ENCODE assay signal across 8 cellular contexts in the genomic region with DNA sequence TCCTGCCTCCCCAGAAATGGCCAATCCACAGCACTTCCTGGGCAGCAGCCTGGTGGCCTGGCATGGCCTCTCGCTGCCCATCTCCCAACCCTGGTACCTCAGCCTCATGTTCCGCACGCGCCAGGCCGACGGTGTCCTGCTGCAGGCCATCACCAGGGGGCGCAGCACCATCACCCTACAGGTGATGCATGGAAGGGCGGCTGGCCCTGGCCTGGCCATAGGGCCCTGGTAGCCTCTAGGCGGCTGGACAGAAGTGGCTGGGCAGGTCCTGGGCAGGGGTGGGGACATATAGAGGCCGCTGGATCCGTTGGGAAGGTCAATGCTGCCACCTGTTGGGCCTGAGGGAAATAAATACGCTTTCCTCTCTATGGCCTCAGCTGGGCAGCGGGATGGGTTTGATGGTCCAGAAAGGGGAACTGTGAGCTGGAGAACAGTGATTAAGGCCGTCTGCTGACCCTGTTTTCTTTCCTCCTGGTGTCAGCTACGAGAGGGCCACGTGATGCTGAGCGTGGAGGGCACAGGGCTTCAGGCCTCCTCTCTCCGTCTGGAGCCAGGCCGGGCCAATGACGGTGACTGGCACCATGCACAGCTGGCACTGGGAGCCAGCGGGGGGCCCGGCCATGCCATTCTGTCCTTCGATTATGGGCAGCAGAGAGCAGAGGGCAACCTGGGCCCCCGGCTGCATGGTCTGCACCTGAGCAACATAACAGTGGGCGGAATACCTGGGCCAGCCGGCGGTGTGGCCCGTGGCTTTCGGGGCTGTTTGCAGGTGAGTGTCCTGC. TPM values are rescaled to one million over a fixed set of nuclear protein-coding genes. Genes with fewer than 3 reads are reported as not detected.
DNase-seq lines count a peak whose midpoint lies in the region; ATAC-seq, FAIRE-seq and TF ChIP-seq lines count a peak whose summit lies in the region.

No MANE protein-coding gene starts in this region.

- H3K27me3 ChIP-seq in ACC112 (ENCODE audit: insufficient read depth, low read length) (no peaks in the 10 kb centered on the region), ovary (no peaks in the 10 kb centered on the region), tibial artery (no peaks in the 10 kb centered on the region)

- WGBS in ovary, 3 donors = 49 to 58% (median 53%) methylated on average over 23 to 29 of the region's 29 CpGs

- H3K4me3 ChIP-seq in ACC112 (ENCODE audit: low read depth, low read length) (no peak overlapping the region), ovary (no peak overlapping the region), tibial artery (no peak overlapping the region)

- FAIRE-seq in frontal cortex (lab: Jason Lieb, UNC) = no peak

- ATAC-seq in GM18511 (IDR thresholded peaks at IDR 0.05; ENCODE audit: unreplicated experiment) (peak; percentile 85), HG03565 (IDR thresholded peaks at IDR 0.05; ENCODE audit: unreplicated experiment) (peak; percentile 49), SK-N-SH treated with all-trans-retinoic acid at 6 μM for 48 hours (peak; percentile 96)

- H3K79me2 ChIP-seq in ACC112 (ENCODE audit: control insufficient read depth, insufficient read depth, low read length, unreplicated experiment) = no peaks in the 10 kb centered on the region

- H3K4me1 ChIP-seq in ACC112 (ENCODE audit: control insufficient read depth, insufficient read depth, low read length, unreplicated experiment) (no peaks in the 10 kb centered on the region), ovary (ENCODE audit: insufficient read depth) (no peaks in the 10 kb centered on the region), tibial artery (peaks cover 0 to 15% (median 3%) of the 10 kb centered on the region in 4 donors)

- no peaks in the 10 kb centered on the region for H3K36me3 ChIP-seq in ACC112 (ENCODE audit: insufficient read depth, low read length)
- no peaks in the 10 kb centered on the region for H3K36me3 ChIP-seq in ovary
- peaks cover 0 to 53% (median 4%) of the 10 kb centered on the region in 3 donors for H3K36me3 ChIP-seq in tibial artery

- H3K27ac ChIP-seq in ACC112 (ENCODE audit: low read depth, low read length) = no peak overlapping the region
- no peak overlapping the region for H3K27ac ChIP-seq in ovary
- H3K27ac ChIP-seq in tibial artery = no peak overlapping the region

- intact Hi-C loops in ovary (cut with DNase I) = loop anchor here in 3 of 4 donors (5.0 to 10.0 kb wide), 4 partner anchors 134 to 271 kb away; a partner anchor contains a TSS
- intact Hi-C loops in tibial artery (cut with DNase I; ENCODE audit: low total_unique reads) = loop anchor here (10.0 kb wide), 1 partner anchor 221 kb away; a partner anchor contains a TSS

- TF ChIP-seq CTCF in ovary (IDR thresholded peaks at IDR 0.05) (peak; percentile 76 to 98 (median 94)), tibial artery (IDR thresholded peaks at IDR 0.05) (peak; percentile 94 to 99)

- H2AFZ ChIP-seq in ACC112 (ENCODE audit: low read length, unreplicated experiment) = peak overlapping the region; percentile 4

- TF ChIP-seq POLR2A in ovary (IDR thresholded peaks at IDR 0.05) = no peak

- no peak for TF ChIP-seq EP300 in ovary (IDR thresholded peaks at IDR 0.05)

- H3K9me3 ChIP-seq in ovary (no peaks in the 10 kb centered on the region), tibial artery (no peaks in the 10 kb centered on the region)

- peak; percentile 81 for DNase-seq in activated naive CD4-positive, alpha-beta T cell treated with Interleukin-2 at 50 U/mL for 16 hours
- DNase-seq in frontal cortex (ENCODE audit: low spot score in 2 of 2) (peak; percentile 79 to 83), ovary (peak; percentile 62 to 86 (median 79)), tibial artery (peak; percentile 79 to 86)

TF ChIP-seq in SK-N-SH treated with all-trans-retinoic acid at 6 μM for 48 hours, 23 proteins besides CTCF, POLR2A, EP300 and RAD21:
- TF ChIP-seq BACH2 (CRISPR knock-in tag; IDR thresholded peaks at IDR 0.05; ENCODE audit: borderline replicate concordance) (no peak), ZFP3 (CRISPR knock-in tag; IDR thresholded peaks at IDR 0.05) (0 out of 2 replicates have a peak, but pooled peaks have one; percentile 33), TCF4 (CRISPR knock-in tag; IDR thresholded peaks at IDR 0.05; ENCODE audit: borderline replicate concordance) (peak; percentile 26; the same call in 1 of the 2 replicates)
- TF ChIP-seq, protein P1, sequence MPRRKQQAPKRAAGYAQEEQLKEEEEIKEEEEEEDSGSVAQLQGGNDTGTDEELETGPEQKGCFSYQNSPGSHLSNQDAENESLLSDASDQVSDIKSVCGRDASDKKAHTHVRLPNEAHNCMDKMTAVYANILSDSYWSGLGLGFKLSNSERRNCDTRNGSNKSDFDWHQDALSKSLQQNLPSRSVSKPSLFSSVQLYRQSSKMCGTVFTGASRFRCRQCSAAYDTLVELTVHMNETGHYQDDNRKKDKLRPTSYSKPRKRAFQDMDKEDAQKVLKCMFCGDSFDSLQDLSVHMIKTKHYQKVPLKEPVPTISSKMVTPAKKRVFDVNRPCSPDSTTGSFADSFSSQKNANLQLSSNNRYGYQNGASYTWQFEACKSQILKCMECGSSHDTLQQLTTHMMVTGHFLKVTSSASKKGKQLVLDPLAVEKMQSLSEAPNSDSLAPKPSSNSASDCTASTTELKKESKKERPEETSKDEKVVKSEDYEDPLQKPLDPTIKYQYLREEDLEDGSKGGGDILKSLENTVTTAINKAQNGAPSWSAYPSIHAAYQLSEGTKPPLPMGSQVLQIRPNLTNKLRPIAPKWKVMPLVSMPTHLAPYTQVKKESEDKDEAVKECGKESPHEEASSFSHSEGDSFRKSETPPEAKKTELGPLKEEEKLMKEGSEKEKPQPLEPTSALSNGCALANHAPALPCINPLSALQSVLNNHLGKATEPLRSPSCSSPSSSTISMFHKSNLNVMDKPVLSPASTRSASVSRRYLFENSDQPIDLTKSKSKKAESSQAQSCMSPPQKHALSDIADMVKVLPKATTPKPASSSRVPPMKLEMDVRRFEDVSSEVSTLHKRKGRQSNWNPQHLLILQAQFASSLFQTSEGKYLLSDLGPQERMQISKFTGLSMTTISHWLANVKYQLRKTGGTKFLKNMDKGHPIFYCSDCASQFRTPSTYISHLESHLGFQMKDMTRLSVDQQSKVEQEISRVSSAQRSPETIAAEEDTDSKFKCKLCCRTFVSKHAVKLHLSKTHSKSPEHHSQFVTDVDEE (CRISPR knock-in tag; IDR thresholded peaks at IDR 0.05) = peak; percentile 73
TF ChIP-seq in SK-N-SH treated with all-trans-retinoic acid at 6 μM for 48 hours: peak in this region for 3.

RNA-seq across cellular contexts. Expression of a gene that starts 14.4 kb away (rescaled TPM):
- 27.3 TPM for total RNA-seq in frontal cortex
- total RNA-seq in ovary = 10 to 100 TPM in 2 of 7 donors, 1 to 10 TPM in 5; 2.2 to 17.1 (median 6.6) TPM
- 1 to 10 TPM in 1 of 2 donors, under 1 TPM in 1; 0.90 to 1.3 TPM for polyA plus RNA-seq in ovary

RNA-seq across cellular contexts. Expression of a gene that starts 19.2 kb away (rescaled TPM):
- 7.7 TPM for total RNA-seq in frontal cortex
- 1 to 10 TPM; 1.0 to 8.1 (median 4.5) TPM for total RNA-seq in ovary
- polyA plus RNA-seq in ovary = 1 to 10 TPM; 5.3 to 5.9 TPM

RNA-seq across cellular contexts. Expression of a gene that starts 43.0 kb away (rescaled TPM):
- total RNA-seq in frontal cortex (not detected), ovary (under 1 TPM in 1 of 7 donors, not detected in 6; 0.38 TPM)
- polyA plus RNA-seq in ovary = not detected

RNA-seq across cellular contexts. Expression of a gene that starts 50.1 kb away (rescaled TPM):
- total RNA-seq in frontal cortex (162 TPM), ovary (100 to 1,000 TPM in 6 of 7 donors, 10 to 100 TPM in 1; 83.7 to 317 (median 119) TPM)
- polyA plus RNA-seq in ovary = 100 to 1,000 TPM in 1 of 2 donors, 10 to 100 TPM in 1; 97.5 to 206 TPM
